In genomic region chr14:99729991-99730875, GRCh38 we compare ENCODE assay signal across 8 cellular contexts. TPM values are rescaled to one million over a fixed set of nuclear protein-coding genes. Genes with fewer than 3 reads are reported as not detected.
DNase-seq lines count a peak whose midpoint lies in the region; ATAC-seq lines count a peak whose summit lies in the region.

No MANE protein-coding gene starts in this region.

- H3K4me3 Mint-ChIP-seq in naive B cell: peak overlapping the region in 5 of 8 donors; percentile 22 to 50 (median 45)
- peak overlapping the region; percentile 46 for H3K4me3 Mint-ChIP-seq in stimulated activated memory B cell treated with anti-CD40 and anti-IgM and Interleukin-4, amounts not matched to agents 10 μg/mL and 1 μg/mL and 100 μg/mL, for 72 hours

- no peak overlapping the region for H3K27ac Mint-ChIP-seq in naive B cell
- H3K27ac Mint-ChIP-seq in stimulated activated memory B cell treated with anti-CD40 and anti-IgM and Interleukin-4, amounts not matched to agents 10 μg/mL and 1 μg/mL and 100 μg/mL, for 72 hours: no peak overlapping the region

- H3K36me3 Mint-ChIP-seq in naive B cell: peaks cover 0 to 6% of the 10 kb centered on the region in 2 donors
- H3K36me3 Mint-ChIP-seq in stimulated activated memory B cell treated with anti-CD40 and anti-IgM and Interleukin-4, amounts not matched to agents 10 μg/mL and 1 μg/mL and 100 μg/mL, for 72 hours: no peaks in the 10 kb centered on the region

- peaks cover 10 to 85% (median 63%) of the 10 kb centered on the region in 3 donors for H3K27me3 Mint-ChIP-seq in naive B cell
- peaks cover 90% of the 10 kb centered on the region for H3K27me3 Mint-ChIP-seq in stimulated activated memory B cell treated with anti-CD40 and anti-IgM and Interleukin-4, amounts not matched to agents 10 μg/mL and 1 μg/mL and 100 μg/mL, for 72 hours

- peak; percentile 51 for DNase-seq in EH (ENCODE audit: low read depth)
- peak; percentile 37 for DNase-seq in NCI-H345 treated with DMSO at 0.1 percent for 48 hours (lab: John Stamatoyannopoulos, UW; ENCODE audit: unreplicated experiment)
- DNase-seq in activated T-cell treated with anti-CD3 and anti-CD28 coated beads for 1 hour (ENCODE audit: low read depth): peak; percentile 67
- peak; percentile 29 for DNase-seq in naive B cell

- H3K9me3 Mint-ChIP-seq in naive B cell: no peaks in the 10 kb centered on the region
- H3K9me3 Mint-ChIP-seq in stimulated activated memory B cell treated with anti-CD40 and anti-IgM and Interleukin-4, amounts not matched to agents 10 μg/mL and 1 μg/mL and 100 μg/mL, for 72 hours: no peaks in the 10 kb centered on the region

- H3K4me1 Mint-ChIP-seq in naive B cell: peaks cover 3 to 5% (median 4%) of the 10 kb centered on the region in 3 donors
- no peaks in the 10 kb centered on the region for H3K4me1 Mint-ChIP-seq in stimulated activated memory B cell treated with anti-CD40 and anti-IgM and Interleukin-4, amounts not matched to agents 10 μg/mL and 1 μg/mL and 100 μg/mL, for 72 hours

- peak; percentile 68 for ATAC-seq in HG02623 (IDR thresholded peaks at IDR 0.05; ENCODE audit: unreplicated experiment)
- peak; percentile 65 for ATAC-seq in esophagus mucosa
- peak; percentile 52 for ATAC-seq in naive B cell (ENCODE audit: low read depth in 2 of 2)
- peak; percentile 40 for ATAC-seq in stimulated activated memory B cell treated with anti-CD40 and anti-IgM and Interleukin-4, amounts not matched to agents 10 μg/mL and 1 μg/mL and 100 μg/mL, for 72 hours
- no peak for ATAC-seq in GM18520 (IDR thresholded peaks at IDR 0.05; ENCODE audit: unreplicated experiment)

RNA-seq across cellular contexts. Expression of gene CYP46A1, which starts 46.1 kb away (rescaled TPM):
- total RNA-seq in esophagus mucosa: not detected
- not detected for polyA plus RNA-seq in naive B cell (ENCODE audit: low read depth in 6 of 6)
